ENCODE assay signal across 26 cellular contexts in the genomic region with DNA sequence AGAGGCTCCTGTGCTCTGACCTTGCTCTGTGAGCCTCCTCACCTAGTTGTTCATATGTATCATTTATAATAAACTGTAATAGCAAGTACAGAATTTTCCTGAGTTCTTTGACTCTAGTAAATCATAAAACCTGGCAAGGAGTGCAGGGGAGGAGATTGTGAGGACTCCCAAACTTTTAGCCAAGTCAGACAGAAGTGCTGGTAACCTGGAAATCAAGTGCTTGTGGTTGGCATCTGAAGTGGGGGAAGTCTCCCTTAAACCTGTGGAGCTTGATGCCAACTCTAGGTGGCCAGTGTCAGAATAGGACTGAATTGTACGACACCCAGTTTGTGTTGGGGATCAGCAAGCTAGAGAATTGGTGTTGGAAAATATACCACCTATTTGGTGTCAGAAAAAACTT.
"Had no signal": no experiment of that assay in that cellular context is flagged by ENCODE, and none has a peak within 500 bp of the region (broad histone marks: within the 10 kb centered on the region; RNA-seq: fewer than 3 reads in every experiment).

No MANE protein-coding gene starts in this region.

- ATAC-seq: heart right ventricle; left cardiac atrium; left lobe of liver; naive thymus-derived CD8-positive, alpha-beta T cell; psoas muscle; right lobe of liver; stimulated activated memory B cell treated with anti-CD40 and anti-IgM and Interleukin-4, amounts not matched to agents 10 μg/mL and 1 μg/mL and 100 μg/mL, for 72 hours; stimulated activated naive CD8-positive, alpha-beta T cell treated with anti-CD3 and anti-CD28 coated beads, Interleukin-15, amount 100 ng/mL, for 72 hours had no signal

- H3K9me3 Mint-ChIP-seq: nephron had no signal

- H3K27ac ChIP-seq: heart right ventricle, hepatocyte, neutrophil, parathyroid adenoma, psoas muscle, right atrium auricular region, right lobe of liver, transverse colon, upper lobe of left lung had no signal

- H3K9me3 ChIP-seq: neutrophil, psoas muscle, right atrium auricular region, right lobe of liver, transverse colon, upper lobe of left lung had no signal

- H3K36me3 Mint-ChIP-seq: memory B cell; stimulated activated memory B cell treated with anti-CD40 and anti-IgM and Interleukin-4, amounts not matched to agents 10 μg/mL and 1 μg/mL and 100 μg/mL, for 72 hours had no signal

- H3K4me3 Mint-ChIP-seq: memory B cell; naive thymus-derived CD8-positive, alpha-beta T cell; nephron; neural crest cell; stimulated activated memory B cell treated with anti-CD40 and anti-IgM and Interleukin-4, amounts not matched to agents 10 μg/mL and 1 μg/mL and 100 μg/mL, for 72 hours; stimulated activated naive CD8-positive, alpha-beta T cell treated with anti-CD3 and anti-CD28 coated beads, Interleukin-15, amount 100 ng/mL, for 72 hours had no signal

- DNase-seq: heart right ventricle; kidney glomerular epithelial cell; left cardiac atrium; naive thymus-derived CD8-positive, alpha-beta T cell; occipital lobe; psoas muscle; right lobe of liver; stimulated activated CD4-positive, alpha-beta T cell treated with anti-CD3 and anti-CD28 coated beads, Interleukin-1b, Interleukin-23, amount 100 ng/mL, for 48 hours; stimulated activated CD4-positive, alpha-beta T cell treated with anti-CD3 and anti-CD28 coated beads, Interleukin-2, amount 100 ng/mL, for 48 hours; stimulated activated CD4-positive, alpha-beta T cell treated with anti-CD3 and anti-CD28 coated beads, Interleukin-4, amount 100 ng/mL, for 4 hours; stimulated activated CD8-positive, alpha-beta memory T cell treated with anti-CD3 and anti-CD28 coated beads, Interleukin-4, amount 100 ng/mL, for 48 hours; stimulated activated naive CD4-positive, alpha-beta T cell treated with Interleukin-2 at 50 U/mL for 16 hours; stimulated activated naive CD8-positive, alpha-beta T cell treated with anti-CD3 and anti-CD28 coated beads, Interleukin-15, amount 100 ng/mL, for 72 hours; substantia nigra; transverse colon had no signal

- H3K36me3 ChIP-seq: heart right ventricle, neutrophil, right atrium auricular region, right lobe of liver, transverse colon, upper lobe of left lung had no signal

- H3K4me1 ChIP-seq: heart right ventricle, parathyroid adenoma, psoas muscle, right atrium auricular region, right lobe of liver, transverse colon, upper lobe of left lung had no signal

- H3K79me2 ChIP-seq: hepatocyte, parathyroid adenoma had no signal

- H3K27ac Mint-ChIP-seq: memory B cell; naive thymus-derived CD8-positive, alpha-beta T cell; nephron; stimulated activated memory B cell treated with anti-CD40 and anti-IgM and Interleukin-4, amounts not matched to agents 10 μg/mL and 1 μg/mL and 100 μg/mL, for 72 hours; stimulated activated naive CD8-positive, alpha-beta T cell treated with anti-CD3 and anti-CD28 coated beads, Interleukin-15, amount 100 ng/mL, for 72 hours had no signal

- H3K4me1 Mint-ChIP-seq: memory B cell; naive thymus-derived CD8-positive, alpha-beta T cell; stimulated activated memory B cell treated with anti-CD40 and anti-IgM and Interleukin-4, amounts not matched to agents 10 μg/mL and 1 μg/mL and 100 μg/mL, for 72 hours; stimulated activated naive CD8-positive, alpha-beta T cell treated with anti-CD3 and anti-CD28 coated beads, Interleukin-15, amount 100 ng/mL, for 72 hours had no signal

- H3K27me3 ChIP-seq: heart right ventricle, hepatocyte, neutrophil, right atrium auricular region, right lobe of liver, transverse colon, upper lobe of left lung had no signal

- H3K27me3 Mint-ChIP-seq: stimulated activated memory B cell treated with anti-CD40 and anti-IgM and Interleukin-4, amounts not matched to agents 10 μg/mL and 1 μg/mL and 100 μg/mL, for 72 hours; stimulated activated naive CD8-positive, alpha-beta T cell treated with anti-CD3 and anti-CD28 coated beads, Interleukin-15, amount 100 ng/mL, for 72 hours had no signal

- H3K4me3 ChIP-seq: heart right ventricle, hepatocyte, psoas muscle, right atrium auricular region, right lobe of liver, smooth muscle cell, transverse colon, upper lobe of left lung had no signal

- H3K4me2 ChIP-seq: hepatocyte, smooth muscle cell had no signal

- H2AFZ ChIP-seq: hepatocyte, parathyroid adenoma had no signal
